21 cellular contexts compared by ENCODE assay signal in the genomic region with DNA sequence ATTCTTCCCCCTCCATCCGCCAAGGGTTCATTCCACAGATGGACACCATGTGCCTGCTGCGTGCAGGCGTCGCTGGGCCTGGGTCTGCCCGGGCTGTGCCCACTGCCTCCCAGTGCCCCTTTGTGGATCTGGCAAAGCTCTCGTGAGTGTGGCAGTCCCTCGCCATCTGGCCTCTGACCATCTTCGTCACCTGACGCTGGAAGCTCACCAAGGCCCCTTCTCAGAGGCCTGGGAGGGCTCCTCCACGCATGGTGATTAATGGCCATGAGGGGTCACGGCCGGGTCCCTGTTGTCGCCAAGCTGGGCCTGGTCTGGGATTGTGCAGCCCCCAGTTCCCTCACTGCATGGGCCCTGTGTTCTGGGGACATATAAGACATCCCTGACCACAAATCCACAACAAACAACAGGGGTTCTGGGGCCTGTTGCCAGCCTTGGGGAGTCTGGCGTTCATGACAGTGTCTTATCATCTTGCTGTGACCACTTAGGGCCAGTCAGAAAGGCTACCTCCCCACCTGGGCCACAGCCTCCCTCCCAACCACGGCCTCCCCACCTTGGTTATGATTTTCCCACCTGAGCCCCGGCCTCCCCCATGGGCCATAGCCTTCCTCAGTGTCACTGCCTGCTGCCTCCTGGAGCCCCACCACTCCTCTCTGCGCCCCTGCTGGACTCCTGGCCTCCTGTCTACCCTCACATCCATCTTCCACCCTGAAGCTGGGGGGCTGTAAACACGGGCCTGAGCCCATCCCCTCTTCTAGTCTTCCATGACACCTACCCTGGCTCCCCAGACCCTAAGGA.
"Had no signal": no experiment of that assay in that cellular context is flagged by ENCODE, and none has a peak within 500 bp of the region (broad histone marks: within the 10 kb centered on the region; RNA-seq: fewer than 3 reads in every experiment).

No MANE protein-coding gene starts in this region.

- H3K36me3 ChIP-seq: adrenal gland, cardiac muscle cell, gastroesophageal sphincter, pancreas, upper lobe of left lung had no signal

- DNase-seq: activated CD4-positive, alpha-beta T cell treated with anti-CD3 and anti-CD28 coated beads, Interleukin-2, amount 50 U/mL, for 48 hours; activated CD8-positive, alpha-beta memory T cell treated with anti-CD3 and anti-CD28 coated beads, Interleukin-2, amount 10 ng/mL, durations not matched to agents 7 days and 5 days; activated effector memory CD4-positive, alpha-beta T cell treated with anti-CD3 and anti-CD28 coated beads, Interleukin-2, amount 50 U/mL, for 16 hours; activated T-cell treated with anti-CD3 and anti-CD28 coated beads, Interleukin-2, amount 50 U/mL, for 24 hours; dorsolateral prefrontal cortex; erythroblast; left colon; mammary epithelial cell; naive thymus-derived CD8-positive, alpha-beta T cell; stimulated activated CD4-positive, alpha-beta T cell treated with anti-CD3 and anti-CD28 coated beads, Interleukin-2, amount 100 ng/mL, for 48 hours; stimulated activated naive B cell treated with anti-CD40 and anti-IgM and Interleukin-4, amounts not matched to agents 10 μg/mL and 1 μg/mL and 100 μg/mL, for 72 hours; substantia nigra; T-helper 1 cell had no signal

- H3K4me3 ChIP-seq: adrenal gland, cardiac muscle cell, dorsolateral prefrontal cortex, gastroesophageal sphincter, mucosa of descending colon, pancreas, upper lobe of left lung had no signal

- H3K9me3 ChIP-seq: adrenal gland, gastroesophageal sphincter, mucosa of descending colon, pancreas, upper lobe of left lung had no signal

- H3K27ac ChIP-seq: cardiac muscle cell, dorsolateral prefrontal cortex, pancreas, upper lobe of left lung, VCaP had no signal

- H3K4me3 Mint-ChIP-seq: activated CD8-positive, alpha-beta memory T cell treated with anti-CD3 and anti-CD28 coated beads, Interleukin-2, amount 10 ng/mL, durations not matched to agents 7 days and 5 days; activated naive CD4-positive, alpha-beta T cell treated with anti-CD3 and anti-CD28 coated beads, Interleukin-2, amount 50 U/mL, for 24 hours; activated T-cell treated with anti-CD3 and anti-CD28 coated beads, Interleukin-2, amount 50 U/mL, for 24 hours; naive thymus-derived CD8-positive, alpha-beta T cell; stimulated activated naive B cell treated with anti-CD40 and anti-IgM and Interleukin-4, amounts not matched to agents 10 μg/mL and 1 μg/mL and 100 μg/mL, for 72 hours had no signal

- H3K27me3 ChIP-seq: adrenal gland, cardiac muscle cell, dorsolateral prefrontal cortex, gastroesophageal sphincter, pancreas, upper lobe of left lung had no signal

- H3K9me3 Mint-ChIP-seq: activated naive CD4-positive, alpha-beta T cell treated with anti-CD3 and anti-CD28 coated beads, Interleukin-2, amount 50 U/mL, for 24 hours; activated T-cell treated with anti-CD3 and anti-CD28 coated beads, Interleukin-2, amount 50 U/mL, for 24 hours; naive thymus-derived CD8-positive, alpha-beta T cell; stimulated activated naive B cell treated with anti-CD40 and anti-IgM and Interleukin-4, amounts not matched to agents 10 μg/mL and 1 μg/mL and 100 μg/mL, for 72 hours had no signal

- H3K36me3 Mint-ChIP-seq: activated CD8-positive, alpha-beta memory T cell treated with anti-CD3 and anti-CD28 coated beads, Interleukin-2, amount 10 ng/mL, durations not matched to agents 7 days and 5 days; activated naive CD4-positive, alpha-beta T cell treated with anti-CD3 and anti-CD28 coated beads, Interleukin-2, amount 50 U/mL, for 24 hours; naive thymus-derived CD8-positive, alpha-beta T cell; stimulated activated naive B cell treated with anti-CD40 and anti-IgM and Interleukin-4, amounts not matched to agents 10 μg/mL and 1 μg/mL and 100 μg/mL, for 72 hours had no signal

- H3K27ac Mint-ChIP-seq: activated CD8-positive, alpha-beta memory T cell treated with anti-CD3 and anti-CD28 coated beads, Interleukin-2, amount 10 ng/mL, durations not matched to agents 7 days and 5 days; activated naive CD4-positive, alpha-beta T cell treated with anti-CD3 and anti-CD28 coated beads, Interleukin-2, amount 50 U/mL, for 24 hours; activated T-cell treated with anti-CD3 and anti-CD28 coated beads, Interleukin-2, amount 50 U/mL, for 24 hours; stimulated activated naive B cell treated with anti-CD40 and anti-IgM and Interleukin-4, amounts not matched to agents 10 μg/mL and 1 μg/mL and 100 μg/mL, for 72 hours had no signal

- H3K27me3 Mint-ChIP-seq: activated naive CD4-positive, alpha-beta T cell treated with anti-CD3 and anti-CD28 coated beads, Interleukin-2, amount 50 U/mL, for 24 hours; activated T-cell treated with anti-CD3 and anti-CD28 coated beads, Interleukin-2, amount 50 U/mL, for 24 hours had no signal

- H3K4me1 Mint-ChIP-seq: activated CD8-positive, alpha-beta memory T cell treated with anti-CD3 and anti-CD28 coated beads, Interleukin-2, amount 10 ng/mL, durations not matched to agents 7 days and 5 days had no signal

- H3K4me1 ChIP-seq: pancreas had no signal

- ATAC-seq: activated CD8-positive, alpha-beta memory T cell treated with anti-CD3 and anti-CD28 coated beads, Interleukin-2, amount 10 ng/mL, durations not matched to agents 7 days and 5 days; gastroesophageal sphincter; left colon; mucosa of descending colon; naive thymus-derived CD8-positive, alpha-beta T cell; pancreas; stimulated activated naive B cell treated with anti-CD40 and anti-IgM and Interleukin-4, amounts not matched to agents 10 μg/mL and 1 μg/mL and 100 μg/mL, for 72 hours had no signal
